In genomic region chr1:28737245-28738137, GRCh38 we compare ENCODE assay signal across 8 cellular contexts. TPM values are rescaled to one million over a fixed set of nuclear protein-coding genes. Genes with fewer than 3 reads are reported as not detected.
DNase-seq lines count a peak whose midpoint lies in the region; ATAC-seq and TF ChIP-seq lines count a peak whose summit lies in the region.

No MANE protein-coding gene starts in this region.

- H3K9me3 Mint-ChIP-seq in CD8-positive, alpha-beta T cell = no peaks in the 10 kb centered on the region

- H3K27ac ChIP-seq in CD8-positive, alpha-beta T cell (ENCODE audit: low read depth, low read length) = peak overlapping the region; percentile 84
- H3K27ac ChIP-seq in KMS-11 (peak overlapping the region; percentile 96), hepatocyte (peak overlapping the region; percentile 98), gastrocnemius medialis (peak overlapping the region; percentile 90 to 97 (median 96))

- CTCF ChIA-PET in CD8-positive, alpha-beta T cell (lab: Charles Lee) = interaction anchor here (0.9 to 2.3 kb wide), 18 partner anchors 8 to 465 kb away, joined by 3 to 16 read pairs (median 5); partner anchors contain the start of genes GMEB1, SRSF4 and TAF12

- H3K4me1 ChIP-seq in CD8-positive, alpha-beta T cell (ENCODE audit: insufficient read depth, low read length) = peaks cover 42% of the 10 kb centered on the region
- H3K4me1 ChIP-seq in KMS-11 (ENCODE audit: low read depth, poor library complexity, severe bottlenecking) = peaks cover 47% of the 10 kb centered on the region
- peaks cover 38% of the 10 kb centered on the region for H3K4me1 ChIP-seq in hepatocyte (ENCODE audit: insufficient read depth)
- H3K4me1 ChIP-seq in gastrocnemius medialis = peaks cover 35 to 42% of the 10 kb centered on the region in 2 donors

- no peaks in the 10 kb centered on the region for H3K9me3 ChIP-seq in CD8-positive, alpha-beta T cell (ENCODE audit: low read length)
- no peaks in the 10 kb centered on the region for H3K9me3 ChIP-seq in hepatocyte (ENCODE audit: low read depth)
- H3K9me3 ChIP-seq in gastrocnemius medialis = no peaks in the 10 kb centered on the region

- peak overlapping the region; percentile 95 for H3K4me2 ChIP-seq in KMS-11
- H3K4me2 ChIP-seq in hepatocyte = peak overlapping the region; percentile 94

- ATAC-seq in CD8-positive, alpha-beta T cell = peak; percentile 1
- ATAC-seq in GM21360 (IDR thresholded peaks at IDR 0.05; ENCODE audit: unreplicated experiment) = peak; percentile 13
- ATAC-seq in SK-N-SH treated with all-trans-retinoic acid at 6 μM for 48 hours = peak; percentile 43
- ATAC-seq in gastrocnemius medialis = peak; percentile 9 to 10
- no peak for ATAC-seq in GM19467 (IDR thresholded peaks at IDR 0.05; ENCODE audit: unreplicated experiment)

- peaks cover 40% of the 10 kb centered on the region for H3K4me1 Mint-ChIP-seq in CD8-positive, alpha-beta T cell (ENCODE audit: low read depth)

- H3K36me3 ChIP-seq in CD8-positive, alpha-beta T cell (ENCODE audit: insufficient read depth, low read length) = peaks cover 28% of the 10 kb centered on the region
- H3K36me3 ChIP-seq in KMS-11 (ENCODE audit: insufficient read depth) (peaks cover 20% of the 10 kb centered on the region; the same call in 1 of the 2 replicates), hepatocyte (replicated peaks; ENCODE audit: insufficient read depth, low read depth) (peaks cover 7% of the 10 kb centered on the region), gastrocnemius medialis (peaks cover 0 to 41% of the 10 kb centered on the region in 2 donors)

- H3K27me3 Mint-ChIP-seq in CD8-positive, alpha-beta T cell (ENCODE audit: low read depth) = no peaks in the 10 kb centered on the region

- intact Hi-C loops in CD8-positive, alpha-beta T cell (cut with DNase I, micrococcal nuclease) = loop anchor here (1.0 to 5.0 kb wide), 13 partner anchors 37 to 1580 kb away; partner anchors contain the start of genes MED18 (in 2 of the 2), TRNAU1AP (in 2 of the 2), DNAJC8 (in 1 of the 2) and EPB41 (in 1 of the 2)
- intact Hi-C loops in gastrocnemius medialis (cut with DNase I; ENCODE audit: low total_unique reads) = loop anchor here (2.0 to 5.0 kb wide), 2 partner anchors 69 to 220 kb away; partner anchors contain the start of gene GMEB1

- H3K9ac ChIP-seq in KMS-11 = peak overlapping the region; percentile 94

- 0% methylated on average over 35 of the region's 62 CpGs for WGBS in hepatocyte (ENCODE audit: low lambda C conversion rate, missing lambda C conversion rate)

- H3K4me3 ChIP-seq in CD8-positive, alpha-beta T cell (ENCODE audit: low read depth, low read length) = peak overlapping the region; percentile 89
- H3K4me3 ChIP-seq in KMS-11 (IDR thresholded peaks at IDR 0.05; ENCODE audit: insufficient read depth, low read depth, low read length) (peak overlapping the region; percentile 86), hepatocyte (peak overlapping the region; percentile 99), gastrocnemius medialis (peak overlapping the region; percentile 82 to 94 (median 90))

- H4K20me1 ChIP-seq in KMS-11 (ENCODE audit: insufficient read depth) = peaks cover 18% of the 10 kb centered on the region; the same call in 1 of the 2 replicates
- peaks cover 47% of the 10 kb centered on the region for H4K20me1 ChIP-seq in hepatocyte (ENCODE audit: insufficient read depth, poor library complexity, severe bottlenecking)

- peaks cover 56% of the 10 kb centered on the region for H3K79me2 ChIP-seq in KMS-11 (ENCODE audit: insufficient read depth, low read depth)
- H3K79me2 ChIP-seq in hepatocyte = peaks cover 58% of the 10 kb centered on the region

- H3K4me3 Mint-ChIP-seq in CD8-positive, alpha-beta T cell = peak overlapping the region; percentile 97

- in situ Hi-C loops in gastrocnemius medialis (cut with MboI; ENCODE audit: low sequenced_read_pairs in 4 of 4) = loop anchor here in 1 of 4 donors (10.0 kb wide), 1 partner anchor 93 kb away; the partner anchor contains the start of genes RNU11 and TAF12

- no peak for TF ChIP-seq POLR2A in gastrocnemius medialis (IDR thresholded peaks at IDR 0.05)

- H3K9me2 ChIP-seq in hepatocyte (replicated peaks; ENCODE audit: insufficient read depth) = no peaks in the 10 kb centered on the region

- POLR2A ChIA-PET in CD8-positive, alpha-beta T cell (lab: Charles Lee) = interaction anchor here (0.6 to 3.5 kb wide), 20 partner anchors 9 to 491 kb away, joined by 3 to 53 read pairs (median 4); partner anchors contain the start of genes GMEB1, MED18, RNU11 and SRSF4

- H2AFZ ChIP-seq in KMS-11 (ENCODE audit: low read depth) (peak overlapping the region; percentile 98; the same call in 1 of the 2 replicates), hepatocyte (peak overlapping the region; percentile 62)

- peaks cover 44% of the 10 kb centered on the region for H3K36me3 Mint-ChIP-seq in CD8-positive, alpha-beta T cell

- peak; percentile 3 to 62 (median 44) for DNase-seq in CD8-positive, alpha-beta T cell
- DNase-seq in amniotic epithelial cell (ENCODE audit: low read depth) (peak; percentile 56), hepatocyte (ENCODE audit: low spot score) (peak; percentile 72), gastrocnemius medialis (peak in 1 of 2 donors; percentile 18)

- H3K27me3 ChIP-seq in CD8-positive, alpha-beta T cell (ENCODE audit: insufficient read depth, low read length) = no peaks in the 10 kb centered on the region
- no peaks in the 10 kb centered on the region for H3K27me3 ChIP-seq in KMS-11 (ENCODE audit: insufficient read depth, low read depth)
- H3K27me3 ChIP-seq in hepatocyte = no peaks in the 10 kb centered on the region
- no peaks in the 10 kb centered on the region for H3K27me3 ChIP-seq in gastrocnemius medialis

- peak overlapping the region; percentile 96 for H3K27ac Mint-ChIP-seq in CD8-positive, alpha-beta T cell

- no peak for TF ChIP-seq CTCF in CD8-positive, alpha-beta T cell (IDR thresholded peaks at IDR 0.05)
- TF ChIP-seq CTCF in KMS-11 (conservative IDR thresholded peaks at IDR 0.05; ENCODE audit: low read depth, low read length) = no peak
- TF ChIP-seq CTCF in hepatocyte (IDR thresholded peaks at IDR 0.05; ENCODE audit: poor library complexity) = no peak
- no peak for TF ChIP-seq CTCF in gastrocnemius medialis (IDR thresholded peaks at IDR 0.05 in 4 of 5, conservative IDR thresholded peaks at IDR 0.05 in 1 of 5)

TF ChIP-seq in SK-N-SH treated with all-trans-retinoic acid at 6 μM for 48 hours, 23 proteins besides CTCF, POLR2A, EP300 and RAD21 (continues in another document):
- TF ChIP-seq TSHZ2 (CRISPR knock-in tag; IDR thresholded peaks at IDR 0.05) = no peak
- no peak for TF ChIP-seq BACH2 (CRISPR knock-in tag; IDR thresholded peaks at IDR 0.05; ENCODE audit: borderline replicate concordance)
- no peak for TF ChIP-seq TCF4 (CRISPR knock-in tag; IDR thresholded peaks at IDR 0.05; ENCODE audit: borderline replicate concordance)
- no peak for TF ChIP-seq SNAI2 (CRISPR knock-in tag; IDR thresholded peaks at IDR 0.05)
- TF ChIP-seq ZNF565 (CRISPR knock-in tag; conservative IDR thresholded peaks at IDR 0.05; ENCODE audit: low read depth) = no peak
- TF ChIP-seq CSDC2 (CRISPR knock-in tag; IDR thresholded peaks at IDR 0.05) = no peak
- TF ChIP-seq PPARA (CRISPR knock-in tag; IDR thresholded peaks at IDR 0.05; ENCODE audit: borderline replicate concordance) = no peak
- TF ChIP-seq GLIS3 (CRISPR knock-in tag; IDR thresholded peaks at IDR 0.05) = no peak
- TF ChIP-seq ZFP3 (CRISPR knock-in tag; IDR thresholded peaks at IDR 0.05) = no peak
- TF ChIP-seq RARB (CRISPR knock-in tag; IDR thresholded peaks at IDR 0.05) = no peak
- no peak for TF ChIP-seq ZNF8 (CRISPR knock-in tag; IDR thresholded peaks at IDR 0.05)
- TF ChIP-seq ZFP30 (CRISPR knock-in tag; IDR thresholded peaks at IDR 0.05) = no peak
- TF ChIP-seq ESRRG (CRISPR knock-in tag; IDR thresholded peaks at IDR 0.05) = no peak
- no peak for TF ChIP-seq POU6F1 (CRISPR knock-in tag; IDR thresholded peaks at IDR 0.05; ENCODE audit: borderline replicate concordance, low read depth)

RNA-seq across cellular contexts. Expression of gene YTHDF2, which starts 0.8 kb away (rescaled TPM):
- 100 to 1,000 TPM in 1 of 2 experiments, 10 to 100 TPM in 1; 95.3 to 101 TPM for total RNA-seq in CD8-positive, alpha-beta T cell
- total RNA-seq in hepatocyte = 71.9 and 87.3 TPM in 2 replicates
- polyA plus RNA-seq in hepatocyte = 66.8 and 83.3 TPM in 2 replicates
- total RNA-seq in gastrocnemius medialis = 10 to 100 TPM; 35.6 to 50.6 (median 47.0) TPM
